8 cellular contexts compared by ENCODE assay signal in the genomic region with DNA sequence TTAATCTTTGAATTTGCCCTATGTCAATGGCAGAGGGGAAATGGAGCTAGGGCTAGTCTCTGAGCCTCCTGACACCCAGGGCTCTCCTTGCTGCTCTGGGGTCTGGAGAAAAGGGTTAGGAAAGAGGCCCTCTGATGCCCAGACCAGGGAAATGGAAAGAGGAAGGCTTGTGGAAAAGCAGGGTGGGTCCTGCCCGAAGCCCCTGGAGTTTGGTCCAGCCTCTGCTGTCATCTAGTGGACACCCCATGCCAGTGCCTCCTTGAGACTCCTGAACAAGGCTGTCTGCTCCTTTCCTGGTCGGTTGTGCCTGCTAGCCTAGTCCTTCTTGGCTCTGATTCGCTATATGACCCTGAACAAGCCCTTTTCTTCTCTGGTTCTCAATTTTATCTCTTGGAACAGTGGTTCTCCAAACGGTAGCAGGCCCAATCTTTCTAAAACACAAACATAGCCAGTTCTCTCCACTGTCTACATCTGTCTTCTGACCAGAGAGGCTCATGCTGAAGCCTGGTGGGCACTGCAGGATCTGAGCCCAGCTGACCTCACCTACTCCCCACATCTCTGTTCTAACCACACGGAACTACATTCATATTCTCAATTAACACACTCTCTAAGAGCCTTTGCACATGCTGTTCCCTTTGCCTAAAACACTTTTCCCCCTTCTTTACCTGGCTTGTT. TPM values are rescaled to one million over a fixed set of nuclear protein-coding genes. Genes with fewer than 3 reads are reported as not detected.
DNase-seq lines count a peak whose midpoint lies in the region; ATAC-seq and TF ChIP-seq lines count a peak whose summit lies in the region.

No MANE protein-coding gene starts in this region.

- peak overlapping the region; percentile 46 for H3K4me2 ChIP-seq in smooth muscle cell

- no peaks in the 10 kb centered on the region for H3F3A ChIP-seq in smooth muscle cell (ENCODE audit: low read depth)

- H3K9me3 ChIP-seq in smooth muscle cell (replicated peaks; ENCODE audit: low read depth): no peaks in the 10 kb centered on the region

- WGBS in smooth muscle cell (ENCODE audit: low lambda C conversion rate): 17% methylated on average over 5 of the region's 5 CpGs

- no peaks in the 10 kb centered on the region for H4K20me1 ChIP-seq in smooth muscle cell (ENCODE audit: low read depth)

- TF ChIP-seq CTCF in smooth muscle cell (IDR thresholded peaks at IDR 0.05; ENCODE audit: borderline replicate concordance, insufficient read depth, poor library complexity, severe bottlenecking): peak; percentile 76

- no peaks in the 10 kb centered on the region for H3K4me1 ChIP-seq in smooth muscle cell (ENCODE audit: low read depth)

- H3K4me3 ChIP-seq in smooth muscle cell: no peak overlapping the region

- H3K36me3 ChIP-seq in smooth muscle cell (ENCODE audit: low read depth): no peaks in the 10 kb centered on the region

- peak overlapping the region; percentile 82 for H2AFZ ChIP-seq in smooth muscle cell (ENCODE audit: low read depth)

- DNase-seq in GM03348 (ENCODE audit: low spot score) (peak; percentile 91), NCI-H1092 treated with DMSO at 0.1 percent for 48 hours (lab: John Stamatoyannopoulos, UW) (peak; percentile 72), caudate nucleus (lab: John Stamatoyannopoulos, UW) (peak in 53 of 61 donors; percentile 4 to 72 (median 40)), islet precursor cell (peak; percentile 92), smooth muscle cell (lab: John Stamatoyannopoulos, UW; ENCODE audit: unreplicated experiment) (peak; percentile 12)

- no peaks in the 10 kb centered on the region for H3K79me2 ChIP-seq in smooth muscle cell (ENCODE audit: low read depth)

- no peaks in the 10 kb centered on the region for H3K27me3 ChIP-seq in smooth muscle cell (ENCODE audit: low read depth)

- peak overlapping the region; percentile 50 for H3K27ac ChIP-seq in caudate nucleus (ENCODE audit: low read depth, low read length)
- peak overlapping the region; percentile 55 for H3K27ac ChIP-seq in smooth muscle cell (ENCODE audit: low read depth)

- ATAC-seq in SK-N-SH treated with all-trans-retinoic acid at 6 μM for 48 hours: peak; percentile 99
- ATAC-seq in HG03469 (IDR thresholded peaks at IDR 0.05; ENCODE audit: unreplicated experiment): no peak
- no peak for ATAC-seq in GM19324 (IDR thresholded peaks at IDR 0.05; ENCODE audit: low FRiP score, unreplicated experiment)

- no peak overlapping the region for H3K9ac ChIP-seq in smooth muscle cell (ENCODE audit: low read depth)

TF ChIP-seq in SK-N-SH treated with all-trans-retinoic acid at 6 μM for 48 hours, 23 proteins besides CTCF, POLR2A, EP300 and RAD21:
- TF ChIP-seq PATZ1 (CRISPR knock-in tag; IDR thresholded peaks at IDR 0.05; ENCODE audit: borderline replicate concordance) (no peak), ESRRG (CRISPR knock-in tag; IDR thresholded peaks at IDR 0.05) (no peak), ZC3H10 (CRISPR knock-in tag; IDR thresholded peaks at IDR 0.05) (no peak), ISL1 (CRISPR knock-in tag; IDR thresholded peaks at IDR 0.05) (no peak), SNAI2 (CRISPR knock-in tag; IDR thresholded peaks at IDR 0.05) (no peak), ZFP30 (CRISPR knock-in tag; IDR thresholded peaks at IDR 0.05) (no peak), CSRNP3 (CRISPR knock-in tag; IDR thresholded peaks at IDR 0.05) (no peak)

RNA-seq across cellular contexts. Expression of gene PLA2G3, which starts 8.8 kb away (rescaled TPM):
- total RNA-seq in smooth muscle cell: 0.04 and 0.09 TPM in 2 replicates
- polyA plus RNA-seq in smooth muscle cell: 0.80 TPM in 1 of 2 replicates, not detected in the other

RNA-seq across cellular contexts. Expression of gene RNF185, which starts 10.9 kb away (rescaled TPM):
- total RNA-seq in smooth muscle cell: 39.8 and 40.2 TPM in 2 replicates
- polyA plus RNA-seq in smooth muscle cell: 41.8 and 45.0 TPM in 2 replicates

RNA-seq across cellular contexts. Expression of gene INPP5J, which starts 26.3 kb away (rescaled TPM):
- 1.2 TPM in 2 replicates for total RNA-seq in smooth muscle cell
- 0.66 and 2.1 TPM in 2 replicates for polyA plus RNA-seq in smooth muscle cell

RNA-seq across cellular contexts. Expression of gene SELENOM, which starts 41.7 kb away (rescaled TPM):
- 450 and 487 TPM in 2 replicates for total RNA-seq in smooth muscle cell
- polyA plus RNA-seq in smooth muscle cell: 547 and 600 TPM in 2 replicates

Comparison
In these comparisons a context has a peak if more than half of its experiments do, and no peak if none do; other contexts are left out.
1. DNase-seq: peak in every context shown above with its lines; median percentile 92 in islet precursor cell; 91 in GM03348; 72 in NCI-H1092 treated with DMSO at 0.1 percent for 48 hours; 40 in caudate nucleus; 12 in smooth muscle cell.